18 cellular contexts compared by ENCODE assay signal in genomic region chr7:102447311-102447710, GRCh38.
"Had no signal": no experiment of that assay in that cellular context is flagged by ENCODE, and none has a peak within 500 bp of the region (broad histone marks: within the 10 kb centered on the region; RNA-seq: fewer than 3 reads in every experiment).

No MANE protein-coding gene starts in this region.

- H3K27me3 ChIP-seq: heart left ventricle, ovary, right atrium auricular region, sigmoid colon, suprapubic skin, thyroid gland, upper lobe of right lung, vagina had no signal

- H3K27ac ChIP-seq: heart left ventricle, ovary, right atrium auricular region, sigmoid colon, skin epidermis, suprapubic skin, thyroid gland, upper lobe of right lung, vagina had no signal

- H3K27ac Mint-ChIP-seq: naive thymus-derived CD4-positive, alpha-beta T cell had no signal

- H3K4me3 Mint-ChIP-seq: naive thymus-derived CD4-positive, alpha-beta T cell; neural crest cell had no signal

- H3K9me3 Mint-ChIP-seq: naive thymus-derived CD4-positive, alpha-beta T cell; neural crest cell had no signal

- H3K4me1 ChIP-seq: right atrium auricular region, sigmoid colon, thyroid gland, upper lobe of right lung, vagina had no signal

- DNase-seq: effector memory CD4-positive, alpha-beta T cell; heart left ventricle; hippocampal formation; mammary epithelial cell; naive thymus-derived CD4-positive, alpha-beta T cell; ovary; sigmoid colon; stimulated activated CD4-positive, alpha-beta T cell treated with anti-CD3 and anti-CD28 coated beads, Interleukin-2, amount 100 ng/mL, for 24 hours; stimulated activated CD4-positive, alpha-beta T cell treated with anti-CD3 and anti-CD28 coated beads, Interleukin-4, amount 100 ng/mL, for 4 hours; stimulated activated naive CD4-positive, alpha-beta T cell treated with Interleukin-2 at 50 U/mL for 16 hours; thyroid gland; upper lobe of right lung had no signal

- H3K4me3 ChIP-seq: heart left ventricle, ovary, right atrium auricular region, sigmoid colon, skin epidermis, suprapubic skin, thyroid gland, upper lobe of right lung, vagina had no signal

- ATAC-seq: heart left ventricle; left lobe of liver; naive thymus-derived CD4-positive, alpha-beta T cell had no signal

- H3K9me3 ChIP-seq: heart left ventricle, ovary, right atrium auricular region, sigmoid colon, suprapubic skin, thyroid gland, upper lobe of right lung, vagina had no signal

- H3K36me3 ChIP-seq: ovary, right atrium auricular region, upper lobe of right lung had no signal

- H3K27me3 Mint-ChIP-seq: naive thymus-derived CD4-positive, alpha-beta T cell had no signal
